ENCODE assay signal across 9 cellular contexts in the genomic region with DNA sequence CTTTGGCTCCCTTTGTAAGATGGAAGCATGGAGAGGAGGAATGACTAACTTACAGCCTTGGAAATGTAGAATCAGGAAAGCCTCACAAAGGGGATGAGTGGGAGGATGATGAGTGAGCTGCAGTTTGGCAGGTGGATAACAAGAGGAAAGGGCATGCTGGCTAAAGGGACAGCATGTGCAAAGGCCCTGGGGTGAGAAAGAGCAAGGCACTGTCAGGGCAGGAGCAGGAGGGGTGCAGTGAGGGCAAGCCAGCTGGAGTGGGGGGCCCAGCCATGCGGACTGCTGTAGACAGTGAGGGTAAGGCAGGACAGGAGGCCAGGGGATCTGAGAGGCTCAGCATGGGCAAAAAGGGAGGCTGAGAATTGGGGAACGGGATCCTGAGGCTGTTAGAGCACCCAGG. TPM values are rescaled to one million over a fixed set of nuclear protein-coding genes. Genes with fewer than 3 reads are reported as not detected.
"Had no signal": no experiment of that assay in that cellular context is flagged by ENCODE, and none has a peak within 500 bp of the region (broad histone marks: within the 10 kb centered on the region; RNA-seq: fewer than 3 reads in every experiment).

No MANE protein-coding gene starts in this region.

- H3K4me3 ChIP-seq: GM23248, HAP-1, K562 had no signal

- DNase-seq: GM23248, GOT3, H7, IMR-90 had no signal

- H3K4me1 ChIP-seq: HAP-1 had no signal

- H2AFZ ChIP-seq: GM23248 had no signal

- ATAC-seq: HCT116, HepG2, K562 had no signal

- H3K9ac ChIP-seq: GM23248 had no signal

- H3K36me3 ChIP-seq: HAP-1 had no signal

- H3K9me3 ChIP-seq: HAP-1 had no signal

- H3K27ac ChIP-seq: GM23248, HL-60 had no signal

RNA-seq across cellular contexts. Expression of a gene that starts 20.5 kb away (rescaled TPM):
- polyA plus RNA-seq: HepG2, K562 had no signal
